Comparison of ENCODE assay signal across 22 cellular contexts in genomic region chr5:43074987-43075318, GRCh38. TPM values are rescaled to one million over a fixed set of nuclear protein-coding genes. Genes with fewer than 3 reads are reported as not detected.
DNase-seq lines count a peak whose midpoint lies in the region; ATAC-seq, FAIRE-seq and TF ChIP-seq lines count a peak whose summit lies in the region.
"Had no signal": no experiment of that assay in that cellular context is flagged by ENCODE, and none has a peak within 500 bp of the region (broad histone marks: within the 10 kb centered on the region; RNA-seq: fewer than 3 reads in every experiment).

No MANE protein-coding gene starts in this region.

- no peaks in the 10 kb centered on the region for H3K27me3 ChIP-seq in liver (ENCODE audit: control insufficient read depth in 4 of 4, insufficient read depth in 4 of 4, low read length in 3 of 4)
- H3K27me3 ChIP-seq in HepG2 (ENCODE audit: control insufficient read depth in 1 of 2, insufficient read depth in 2 of 2, low read length in 2 of 2) = no peaks in the 10 kb centered on the region
- H3K27me3 ChIP-seq: dorsolateral prefrontal cortex had no signal

- H4K20me1 ChIP-seq in HepG2 (ENCODE audit: insufficient read depth, low read length) = no peaks in the 10 kb centered on the region

- no peak for TF ChIP-seq RAD21 in liver (IDR thresholded peaks at IDR 0.05)
- TF ChIP-seq RAD21 in HepG2 (CRISPR knock-in tag; IDR thresholded peaks at IDR 0.05) = no peak

- no peak overlapping the region for H3K9ac ChIP-seq in liver (ENCODE audit: low read depth in 1 of 2, low read length in 2 of 2)
- H3K9ac ChIP-seq in HepG2 (ENCODE audit: insufficient read depth, low read depth, low read length) = no peak overlapping the region

- DNase-seq in HepG2 (ENCODE audit: low spot score) = no peak
- no peak for DNase-seq in central memory CD8-positive, alpha-beta T cell (ENCODE audit: low spot score in 2 of 2)
- DNase-seq in naive thymus-derived CD8-positive, alpha-beta T cell = no peak
- no peak for DNase-seq in COLO829 (ENCODE audit: low spot score)
- no peak for DNase-seq in GM03348 (ENCODE audit: low spot score)
- DNase-seq in activated T-cell treated with anti-CD3 and anti-CD28 coated beads, Interleukin-2, amount 50 U/mL, for 4 hours = no peak
- DNase-seq in stimulated activated CD4-positive, alpha-beta T cell treated with anti-CD3 and anti-CD28 coated beads, Interleukin-2, amount 100 ng/mL, for 48 hours = no peak
- DNase-seq: activated CD4-positive, alpha-beta T cell treated with anti-CD3 and anti-CD28 coated beads for 4 hours; activated naive CD4-positive, alpha-beta T cell treated with anti-CD3 and anti-CD28 coated beads, Interleukin-2, amount 10 ng/mL, durations not matched to agents 7 days and 5 days; dorsolateral prefrontal cortex; H7; immature natural killer cell; MV-4-11; NCI-H2029; NCI-H446; stimulated activated CD4-positive, alpha-beta T cell treated with anti-CD3 and anti-CD28 coated beads, Interleukin-12 subunit alpha, Interleukin-12 subunit beta, amount 100 ng/mL, for 4 hours had no signal

- peak overlapping the region; percentile 83 for H3K27ac Mint-ChIP-seq in central memory CD8-positive, alpha-beta T cell (ENCODE audit: low read depth)
- peak overlapping the region in 6 of 10 donors; percentile 55 to 90 (median 74) for H3K27ac Mint-ChIP-seq in naive thymus-derived CD8-positive, alpha-beta T cell

- peaks cover 0 to 11% (median 8%) of the 10 kb centered on the region in 4 donors for H3K36me3 ChIP-seq in liver (ENCODE audit: control insufficient read depth in 4 of 4, insufficient read depth in 3 of 4, low read depth in 1 of 4, low read length in 3 of 4)
- peaks cover 4 to 15% of the 10 kb centered on the region in 2 experiments; a peak in 2 of 5 replicates for H3K36me3 ChIP-seq in HepG2 (replicated peaks in 1 of 2; ENCODE audit: control insufficient read depth in 1 of 2, insufficient read depth in 2 of 2, low read length in 2 of 2)

- 97% methylated on average over 9 of the region's 9 CpGs for WGBS in liver
- WGBS in HepG2 (ENCODE audit: low lambda C conversion rate) = 98% methylated on average over 7 of the region's 9 CpGs

- no peak for TF ChIP-seq POLR2A in HepG2 (IDR thresholded peaks at IDR 0.05; ENCODE audit: insufficient read depth in 1 of 2, low read depth in 2 of 2, low read length in 2 of 2)

- H3K4me1 ChIP-seq in liver (ENCODE audit: control insufficient read depth in 4 of 4, insufficient read depth in 4 of 4, low read length in 3 of 4) (peaks cover 0 to 14% (median 9%) of the 10 kb centered on the region in 4 donors), HepG2 (ENCODE audit: insufficient read depth, low read length) (peaks cover 14% of the 10 kb centered on the region)

- no peak overlapping the region for H3K4me3 Mint-ChIP-seq in central memory CD8-positive, alpha-beta T cell
- peak overlapping the region in 1 of 10 donors; percentile 55 for H3K4me3 Mint-ChIP-seq in naive thymus-derived CD8-positive, alpha-beta T cell
- no peak overlapping the region for H3K4me3 Mint-ChIP-seq in activated T-cell treated with anti-CD3 and anti-CD28 coated beads, Interleukin-2, amount 50 U/mL, for 4 hours
- H3K4me3 Mint-ChIP-seq: activated naive CD4-positive, alpha-beta T cell treated with anti-CD3 and anti-CD28 coated beads, Interleukin-2, amount 10 ng/mL, durations not matched to agents 7 days and 5 days; brain; immature natural killer cell had no signal

- intact Hi-C loops in HepG2 (cut with micrococcal nuclease; ENCODE audit: unreplicated experiment) = loop anchor here (2.0 kb wide), 1 partner anchor 30 kb away; no protein-coding TSS in a partner anchor

- BruUV-seq in HepG2 (replicated peaks; lab: Mats Ljungman, UMichigan) = no TSS peak

- TF ChIP-seq EP300 in HepG2 (IDR thresholded peaks at IDR 0.05; ENCODE audit: low read depth in 2 of 2, low read length in 2 of 2) (no peak), HepG2 (CRISPR knock-in tag; IDR thresholded peaks at IDR 0.05; ENCODE audit: borderline replicate concordance) (no peak)

- H3K79me2 ChIP-seq in HepG2 (ENCODE audit: insufficient read depth, low read length) = no peaks in the 10 kb centered on the region

- no peak for FAIRE-seq in HepG2 (lab: Jason Lieb, UNC)
- FAIRE-seq: RCC 7860, TTC549 had no signal

- H3K4me3 ChIP-seq in liver (ENCODE audit: low read depth in 1 of 3, low read length in 3 of 3) (no peak overlapping the region), HepG2 (replicated peaks in 1 of 3; ENCODE audit: insufficient read depth in 1 of 3, low read depth in 2 of 3, low read length in 3 of 3) (no peak overlapping the region)
- H3K4me3 ChIP-seq: dorsolateral prefrontal cortex had no signal

- H3K9me3 ChIP-seq in liver (ENCODE audit: control insufficient read depth in 4 of 4, low read length in 3 of 4) (no peaks in the 10 kb centered on the region), HepG2 (ENCODE audit: low read length) (no peaks in the 10 kb centered on the region)

- no peak for TF ChIP-seq CTCF in liver (IDR thresholded peaks at IDR 0.05; ENCODE audit: low read depth, low read length, missing input control)
- TF ChIP-seq CTCF in HepG2 (CRISPR knock-in tag; IDR thresholded peaks at IDR 0.05) = no peak

- CTCF ChIA-PET in HepG2 (lab: Yijun Ruan, JAX; ENCODE audit: low intra/inter-chr PET ratio, low total read pairs) = interaction anchor here (2.0 to 2.2 kb wide), 2 partner anchors 31 to 315 kb away, joined by 5 to 21 read pairs; no protein-coding TSS in a partner anchor

- no peak overlapping the region for H3K4me2 ChIP-seq in HepG2 (ENCODE audit: low read depth, low read length)

- H3K27me3 Mint-ChIP-seq in central memory CD8-positive, alpha-beta T cell = no peaks in the 10 kb centered on the region
- no peaks in the 10 kb centered on the region for H3K27me3 Mint-ChIP-seq in naive thymus-derived CD8-positive, alpha-beta T cell
- no peaks in the 10 kb centered on the region for H3K27me3 Mint-ChIP-seq in activated T-cell treated with anti-CD3 and anti-CD28 coated beads, Interleukin-2, amount 50 U/mL, for 4 hours (ENCODE audit: low read depth)
- H3K27me3 Mint-ChIP-seq: activated naive CD4-positive, alpha-beta T cell treated with anti-CD3 and anti-CD28 coated beads, Interleukin-2, amount 10 ng/mL, durations not matched to agents 7 days and 5 days; brain; progenitor cell of endocrine pancreas had no signal

- POLR2A ChIA-PET in HepG2 (lab: Yijun Ruan, JAX) = no interaction called here
- POLR2A ChIA-PET in naive thymus-derived CD8-positive, alpha-beta T cell (lab: Charles Lee) = interaction anchor here (1.4 kb wide), 1 partner anchor 57 kb away, joined by 7 read pairs; no protein-coding TSS in a partner anchor

- peaks cover 55% of the 10 kb centered on the region for H3K4me1 Mint-ChIP-seq in central memory CD8-positive, alpha-beta T cell
- H3K4me1 Mint-ChIP-seq in naive thymus-derived CD8-positive, alpha-beta T cell = peaks cover 30 to 60% (median 46%) of the 10 kb centered on the region in 4 donors
- peaks cover 35% of the 10 kb centered on the region for H3K4me1 Mint-ChIP-seq in activated T-cell treated with anti-CD3 and anti-CD28 coated beads, Interleukin-2, amount 50 U/mL, for 4 hours (ENCODE audit: low read depth)

- H2AFZ ChIP-seq in HepG2 (ENCODE audit: low read length) = no peak overlapping the region

- no peaks in the 10 kb centered on the region for H3K9me3 Mint-ChIP-seq in central memory CD8-positive, alpha-beta T cell
- H3K9me3 Mint-ChIP-seq in naive thymus-derived CD8-positive, alpha-beta T cell = no peaks in the 10 kb centered on the region
- H3K9me3 Mint-ChIP-seq in activated T-cell treated with anti-CD3 and anti-CD28 coated beads, Interleukin-2, amount 50 U/mL, for 4 hours = no peaks in the 10 kb centered on the region
- H3K9me3 Mint-ChIP-seq: activated naive CD4-positive, alpha-beta T cell treated with anti-CD3 and anti-CD28 coated beads, Interleukin-2, amount 10 ng/mL, durations not matched to agents 7 days and 5 days; brain; immature natural killer cell had no signal

- in situ Hi-C loops in HepG2 (cut with HindIII; ENCODE audit: extremely low pct_ligation_motif_present, low pct_unique_long_range_greater_than_20kb) = no loop called here

- H3K27ac ChIP-seq in liver (ENCODE audit: low read depth in 1 of 2, low read length in 2 of 2) (peak overlapping the region; percentile 21 to 57), HepG2 (ENCODE audit: extremely low read length, insufficient read depth, low read length) (no peak overlapping the region)
- H3K27ac ChIP-seq: HL-60 had no signal

- ATAC-seq in HepG2 = no peak
- no peak for ATAC-seq in central memory CD8-positive, alpha-beta T cell (replicated peaks; ENCODE audit: extremely low read depth, poor library complexity, severe bottlenecking)
- ATAC-seq in naive thymus-derived CD8-positive, alpha-beta T cell = no peak
- ATAC-seq in activated T-cell treated with anti-CD3 and anti-CD28 coated beads, Interleukin-2, amount 50 U/mL, for 4 hours = no peak

- peaks cover 34% of the 10 kb centered on the region for H3K36me3 Mint-ChIP-seq in central memory CD8-positive, alpha-beta T cell (ENCODE audit: insufficient read depth)
- H3K36me3 Mint-ChIP-seq in naive thymus-derived CD8-positive, alpha-beta T cell = peaks cover 0 to 59% (median 11%) of the 10 kb centered on the region in 3 donors
- H3K36me3 Mint-ChIP-seq in activated T-cell treated with anti-CD3 and anti-CD28 coated beads, Interleukin-2, amount 50 U/mL, for 4 hours (ENCODE audit: insufficient read depth) = peaks cover 18% of the 10 kb centered on the region

RNA-seq across cellular contexts. Expression of gene ANXA2R, which starts 34.8 kb away (rescaled TPM):
- total RNA-seq in liver (1 to 10 TPM in 1 of 2 donors, under 1 TPM in 1; 0.84 to 2.0 TPM), HepG2 (2016; rRNA removed; fragmentation: Illumina TruSeq; extraction: Trizol) (0.76 and 0.95 TPM in 2 replicates)
- polyA plus RNA-seq in liver (under 1 TPM; 0.49 to 0.58 TPM), HepG2 (2011; rRNA removed) (1.3 TPM in 2 replicates)
- total RNA-seq in HepG2 (2016; cell fraction: cytosol; rRNA removed; fragmentation: Illumina TruSeq; extraction: Trizol; ENCODE audit: low read depth) = 0.40 and 0.53 TPM in 2 replicates
- 0.58 and 0.74 TPM in 2 replicates for total RNA-seq in HepG2 (2016; cell fraction: insoluble cytoplasmic fraction; rRNA removed; fragmentation: Illumina TruSeq; extraction: Trizol)
- total RNA-seq in HepG2 (2016; cell fraction: membrane; rRNA removed; fragmentation: Illumina TruSeq; extraction: Trizol) = 0.65 TPM in 2 replicates
- 1.5 and 1.8 TPM in 2 replicates for total RNA-seq in HepG2 (2016; cell fraction: nucleus; rRNA removed; fragmentation: Illumina TruSeq; extraction: Trizol)
- 0.90 and 1.1 TPM in 2 replicates for polyA plus RNA-seq in HepG2 (2011; cell fraction: cytosol; rRNA removed)
- polyA plus RNA-seq in HepG2 (2011; cell fraction: nucleus; rRNA removed) = 2.6 and 2.7 TPM in 2 replicates
- polyA plus RNA-seq in HepG2 (2012) = 0.52 and 0.67 TPM in 2 replicates
- 0.37 and 0.41 TPM in 2 replicates for polyA plus RNA-seq in HepG2 (2016; cell fraction: cytosol; fragmentation: Illumina TruSeq; extraction: Trizol; ENCODE audit: low read depth)
- 0.28 and 0.72 TPM in 2 replicates for polyA plus RNA-seq in HepG2 (2016; cell fraction: insoluble cytoplasmic fraction; fragmentation: Illumina TruSeq; extraction: Trizol; ENCODE audit: low read depth)
- polyA plus RNA-seq in HepG2 (2016; cell fraction: membrane; fragmentation: Illumina TruSeq; extraction: Trizol; ENCODE audit: low read depth) = 0.34 and 0.62 TPM in 2 replicates
- polyA plus RNA-seq in HepG2 (2016; cell fraction: nucleus; fragmentation: Illumina TruSeq; extraction: Trizol; ENCODE audit: insufficient read depth, low read depth) = 1.2 and 1.5 TPM in 2 replicates
- polyA minus RNA-seq in HepG2 (2011; rRNA and poly(A)+ RNA removed; ENCODE audit: low replicate concordance) = 1.5 and 11.0 TPM in 2 replicates
- polyA minus RNA-seq in HepG2 (2011; cell fraction: cytosol; rRNA and poly(A)+ RNA removed) = 0.49 TPM in 1 of 2 replicates, not detected in the other
- polyA minus RNA-seq in HepG2 (2011; cell fraction: nucleus; rRNA and poly(A)+ RNA removed) = 3.9 and 4.5 TPM in 2 replicates
- total RNA-seq in naive thymus-derived CD8-positive, alpha-beta T cell = 10 to 100 TPM; 65.9 to 72.7 TPM
- 10 to 100 TPM; 51.5 to 69.8 (median 54.8) TPM for polyA plus RNA-seq in naive thymus-derived CD8-positive, alpha-beta T cell
- total RNA-seq in activated T-cell treated with anti-CD3 and anti-CD28 coated beads, Interleukin-2, amount 50 U/mL, for 4 hours = 1 to 10 TPM; 2.6 to 4.0 (median 3.5) TPM

RNA-seq across cellular contexts. Expression of gene ZNF131, which starts 45.8 kb away (rescaled TPM):
- 10 to 100 TPM; 16.6 to 18.8 TPM for total RNA-seq in liver
- polyA plus RNA-seq in liver = 10 to 100 TPM in 1 of 2 donors, 1 to 10 TPM in 1; 7.4 to 10.9 TPM
- 30.4 and 33.3 TPM in 2 replicates for total RNA-seq in HepG2 (2016; rRNA removed; fragmentation: Illumina TruSeq; extraction: Trizol)
- total RNA-seq in HepG2 (2016; cell fraction: cytosol; rRNA removed; fragmentation: Illumina TruSeq; extraction: Trizol; ENCODE audit: low read depth) = 20.6 and 21.5 TPM in 2 replicates
- total RNA-seq in HepG2 (2016; cell fraction: insoluble cytoplasmic fraction; rRNA removed; fragmentation: Illumina TruSeq; extraction: Trizol) = 31.8 and 34.8 TPM in 2 replicates
- 24.7 and 24.8 TPM in 2 replicates for total RNA-seq in HepG2 (2016; cell fraction: membrane; rRNA removed; fragmentation: Illumina TruSeq; extraction: Trizol)
- 35.3 and 43.2 TPM in 2 replicates for total RNA-seq in HepG2 (2016; cell fraction: nucleus; rRNA removed; fragmentation: Illumina TruSeq; extraction: Trizol)
- polyA plus RNA-seq in HepG2 (2011; rRNA removed) = 17.5 and 20.6 TPM in 2 replicates
- 9.6 and 12.2 TPM in 2 replicates for polyA plus RNA-seq in HepG2 (2011; cell fraction: cytosol; rRNA removed)
- 23.3 and 27.2 TPM in 2 replicates for polyA plus RNA-seq in HepG2 (2011; cell fraction: nucleus; rRNA removed)
- 15.7 and 18.4 TPM in 2 replicates for polyA plus RNA-seq in HepG2 (2012)
- polyA plus RNA-seq in HepG2 (2016; cell fraction: cytosol; fragmentation: Illumina TruSeq; extraction: Trizol; ENCODE audit: low read depth) = 5.8 and 7.5 TPM in 2 replicates
- 41.5 and 42.5 TPM in 2 replicates for polyA plus RNA-seq in HepG2 (2016; cell fraction: insoluble cytoplasmic fraction; fragmentation: Illumina TruSeq; extraction: Trizol; ENCODE audit: low read depth)
- polyA plus RNA-seq in HepG2 (2016; cell fraction: membrane; fragmentation: Illumina TruSeq; extraction: Trizol; ENCODE audit: low read depth) = 14.9 and 15.7 TPM in 2 replicates
- polyA plus RNA-seq in HepG2 (2016; cell fraction: nucleus; fragmentation: Illumina TruSeq; extraction: Trizol; ENCODE audit: insufficient read depth, low read depth) = 48.4 and 55.5 TPM in 2 replicates
- polyA minus RNA-seq in HepG2 (2011; rRNA and poly(A)+ RNA removed; ENCODE audit: low replicate concordance) = 16.7 and 49.5 TPM in 2 replicates
- polyA minus RNA-seq in HepG2 (2011; cell fraction: cytosol; rRNA and poly(A)+ RNA removed) = 13.2 and 14.4 TPM in 2 replicates
- polyA minus RNA-seq in HepG2 (2011; cell fraction: nucleus; rRNA and poly(A)+ RNA removed) = 62.0 and 70.7 TPM in 2 replicates
- 10 to 100 TPM; 88.1 to 90.4 TPM for total RNA-seq in naive thymus-derived CD8-positive, alpha-beta T cell
- 10 to 100 TPM; 51.8 to 57.1 (median 55.5) TPM for polyA plus RNA-seq in naive thymus-derived CD8-positive, alpha-beta T cell
- total RNA-seq in activated T-cell treated with anti-CD3 and anti-CD28 coated beads, Interleukin-2, amount 50 U/mL, for 4 hours = 10 to 100 TPM; 32.4 to 35.9 (median 33.6) TPM

Comparison
In these comparisons a context has a peak if more than half of its experiments do, and no peak if none do; other contexts are left out.
1. RNA of gene ANXA2R, which starts 34.8 kb away (total RNA-seq): 65.9 to 72.7 TPM in naive thymus-derived CD8-positive, alpha-beta T cell; 2.6 to 4.0 TPM in activated T-cell treated with anti-CD3 and anti-CD28 coated beads, Interleukin-2, amount 50 U/mL, for 4 hours, 0.84 to 2.0 TPM in liver and 0.40 to 1.8 TPM in HepG2; every median in the first group is over 10 times any median in the second.